In the genomic region with DNA sequence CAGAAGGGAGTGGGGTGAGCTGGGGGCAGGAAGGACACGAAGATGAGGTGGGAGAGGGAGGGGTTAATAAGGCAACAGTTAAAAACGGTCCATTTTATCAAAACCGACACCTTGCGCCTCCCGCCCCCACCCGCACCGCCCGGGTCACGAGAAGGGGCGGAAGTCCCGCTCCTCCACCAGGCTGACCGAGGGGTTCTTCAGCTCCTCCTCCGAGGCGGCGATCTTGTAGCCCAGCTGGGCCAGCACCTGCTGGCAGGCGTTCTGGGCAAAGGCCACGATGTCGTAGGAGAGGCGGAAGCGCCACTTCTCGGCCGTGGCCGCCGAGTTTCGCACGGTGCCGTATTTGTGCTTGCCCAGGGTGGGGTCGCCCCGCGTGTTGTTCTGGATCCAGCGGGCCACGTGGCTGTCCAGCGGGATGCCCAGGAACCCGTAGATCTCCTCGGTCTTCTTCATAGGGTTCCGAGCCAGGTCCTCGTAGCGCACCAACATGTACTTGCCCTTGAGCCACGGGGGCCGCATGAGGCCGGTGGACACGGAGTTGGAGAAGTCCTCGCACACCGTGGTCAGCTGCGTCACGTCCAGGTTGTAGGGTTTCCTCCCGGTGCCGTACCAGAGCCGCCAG, we compare ENCODE assay signal across 1 cellular context.
TF ChIP-seq lines count a peak whose summit lies in the region.

No MANE protein-coding gene starts in this region.

TF ChIP-seq in K562, 482 proteins besides CTCF, POLR2A, EP300 and RAD21 (continues in another document):
- TF ChIP-seq MYNN (IDR thresholded peaks at IDR 0.05) (no peak), MYNN (CRISPR knock-in tag; IDR thresholded peaks at IDR 0.05) (no peak), NR1H2 (CRISPR knock-in tag; IDR thresholded peaks at IDR 0.05) (no peak), BRCA1 (IDR thresholded peaks at IDR 0.05) (no peak), BRCA1 (CRISPR knock-in tag; IDR thresholded peaks at IDR 0.05) (no peak), ZNF282 (CRISPR knock-in tag; IDR thresholded peaks at IDR 0.05) (no peak), RBM25 (IDR thresholded peaks at IDR 0.05; ENCODE audit: low read depth, low read length, severe bottlenecking) (no peak), KDM4B (IDR thresholded peaks at IDR 0.05; ENCODE audit: borderline replicate concordance in 2 of 2, low read depth in 1 of 2) (no peak), LEF1 (IDR thresholded peaks at IDR 0.05) (no peak), TCF15 (CRISPR knock-in tag; IDR thresholded peaks at IDR 0.05) (no peak), ELF2 (CRISPR knock-in tag; IDR thresholded peaks at IDR 0.05) (no peak), ARNT (IDR thresholded peaks at IDR 0.05) (no peak), STAT5A (IDR thresholded peaks at IDR 0.05; ENCODE audit: borderline replicate concordance, low read length) (no peak), MNT (conservative IDR thresholded peaks at IDR 0.05) (no peak), ZNF511 (CRISPR knock-in tag; IDR thresholded peaks at IDR 0.05) (no peak), HINFP (tag; conservative IDR thresholded peaks at IDR 0.05; ENCODE audit: low read depth) (no peak), STAG1 (CRISPR knock-in tag; IDR thresholded peaks at IDR 0.05; ENCODE audit: borderline replicate concordance) (no peak), ZNF263 (CRISPR knock-in tag; IDR thresholded peaks at IDR 0.05; ENCODE audit: borderline replicate concordance) (peak; percentile 86), XRCC4 (IDR thresholded peaks at IDR 0.05; ENCODE audit: extremely low read depth, insufficient read depth, insufficient read length) (no peak), ETV6 (IDR thresholded peaks at IDR 0.05; ENCODE audit: borderline replicate concordance in 1 of 2, low read depth in 2 of 2, low read length in 1 of 2) (no peak), ETV6 (CRISPR knock-in tag; IDR thresholded peaks at IDR 0.05; ENCODE audit: borderline replicate concordance) (no peak), ZNF280B (CRISPR knock-in tag; IDR thresholded peaks at IDR 0.05) (no peak), ZNF449 (CRISPR knock-in tag; IDR thresholded peaks at IDR 0.05) (no peak)
- TF ChIP-seq, protein P1, sequence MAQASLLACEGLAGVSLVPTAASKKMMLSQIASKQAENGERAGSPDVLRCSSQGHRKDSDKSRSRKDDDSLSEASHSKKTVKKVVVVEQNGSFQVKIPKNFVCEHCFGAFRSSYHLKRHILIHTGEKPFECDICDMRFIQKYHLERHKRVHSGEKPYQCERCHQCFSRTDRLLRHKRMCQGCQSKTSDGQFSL (CRISPR knock-in tag; IDR thresholded peaks at IDR 0.05): 0 out of 2 replicates have a peak, but pooled peaks have one; percentile 24
- TF ChIP-seq, protein P1 (tag; IDR thresholded peaks at IDR 0.05): no peak
- TF ChIP-seq, protein P2, sequence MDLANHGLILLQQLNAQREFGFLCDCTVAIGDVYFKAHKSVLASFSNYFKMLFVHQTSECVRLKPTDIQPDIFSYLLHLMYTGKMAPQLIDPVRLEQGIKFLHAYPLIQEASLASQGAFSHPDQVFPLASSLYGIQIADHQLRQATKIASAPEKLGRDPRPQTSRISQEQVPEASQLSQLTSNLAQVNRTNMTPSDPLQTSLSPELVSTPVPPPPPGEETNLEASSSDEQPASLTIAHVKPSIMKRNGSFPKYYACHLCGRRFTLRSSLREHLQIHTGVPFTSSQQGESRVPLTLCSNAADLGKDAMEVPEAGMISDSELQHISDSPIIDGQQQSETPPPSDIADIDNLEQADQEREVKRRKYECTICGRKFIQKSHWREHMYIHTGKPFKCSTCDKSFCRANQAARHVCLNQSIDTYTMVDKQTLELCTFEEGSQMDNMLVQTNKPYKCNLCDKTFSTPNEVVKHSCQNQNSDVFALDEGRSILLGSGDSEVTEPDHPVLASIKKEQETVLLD (IDR thresholded peaks at IDR 0.05): no peak
- TF ChIP-seq, protein P3, sequence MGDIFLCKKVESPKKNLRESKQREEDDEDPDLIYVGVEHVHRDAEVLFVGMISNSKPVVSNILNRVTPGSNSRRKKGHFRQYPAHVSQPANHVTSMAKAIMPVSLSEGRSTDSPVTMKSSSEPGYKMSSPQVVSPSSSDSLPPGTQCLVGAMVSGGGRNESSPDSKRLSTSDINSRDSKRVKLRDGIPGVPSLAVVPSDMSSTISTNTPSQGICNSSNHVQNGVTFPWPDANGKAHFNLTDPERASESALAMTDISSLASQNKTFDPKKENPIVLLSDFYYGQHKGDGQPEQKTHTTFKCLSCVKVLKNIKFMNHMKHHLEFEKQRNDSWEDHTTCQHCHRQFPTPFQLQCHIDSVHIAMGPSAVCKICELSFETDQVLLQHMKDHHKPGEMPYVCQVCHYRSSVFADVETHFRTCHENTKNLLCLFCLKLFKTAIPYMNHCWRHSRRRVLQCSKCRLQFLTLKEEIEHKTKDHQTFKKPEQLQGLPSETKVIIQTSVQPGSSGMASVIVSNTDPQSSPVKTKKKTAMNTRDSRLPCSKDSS (IDR thresholded peaks at IDR 0.05; ENCODE audit: low read depth, partially characterized antibody): no peak
- TF ChIP-seq, protein P4, sequence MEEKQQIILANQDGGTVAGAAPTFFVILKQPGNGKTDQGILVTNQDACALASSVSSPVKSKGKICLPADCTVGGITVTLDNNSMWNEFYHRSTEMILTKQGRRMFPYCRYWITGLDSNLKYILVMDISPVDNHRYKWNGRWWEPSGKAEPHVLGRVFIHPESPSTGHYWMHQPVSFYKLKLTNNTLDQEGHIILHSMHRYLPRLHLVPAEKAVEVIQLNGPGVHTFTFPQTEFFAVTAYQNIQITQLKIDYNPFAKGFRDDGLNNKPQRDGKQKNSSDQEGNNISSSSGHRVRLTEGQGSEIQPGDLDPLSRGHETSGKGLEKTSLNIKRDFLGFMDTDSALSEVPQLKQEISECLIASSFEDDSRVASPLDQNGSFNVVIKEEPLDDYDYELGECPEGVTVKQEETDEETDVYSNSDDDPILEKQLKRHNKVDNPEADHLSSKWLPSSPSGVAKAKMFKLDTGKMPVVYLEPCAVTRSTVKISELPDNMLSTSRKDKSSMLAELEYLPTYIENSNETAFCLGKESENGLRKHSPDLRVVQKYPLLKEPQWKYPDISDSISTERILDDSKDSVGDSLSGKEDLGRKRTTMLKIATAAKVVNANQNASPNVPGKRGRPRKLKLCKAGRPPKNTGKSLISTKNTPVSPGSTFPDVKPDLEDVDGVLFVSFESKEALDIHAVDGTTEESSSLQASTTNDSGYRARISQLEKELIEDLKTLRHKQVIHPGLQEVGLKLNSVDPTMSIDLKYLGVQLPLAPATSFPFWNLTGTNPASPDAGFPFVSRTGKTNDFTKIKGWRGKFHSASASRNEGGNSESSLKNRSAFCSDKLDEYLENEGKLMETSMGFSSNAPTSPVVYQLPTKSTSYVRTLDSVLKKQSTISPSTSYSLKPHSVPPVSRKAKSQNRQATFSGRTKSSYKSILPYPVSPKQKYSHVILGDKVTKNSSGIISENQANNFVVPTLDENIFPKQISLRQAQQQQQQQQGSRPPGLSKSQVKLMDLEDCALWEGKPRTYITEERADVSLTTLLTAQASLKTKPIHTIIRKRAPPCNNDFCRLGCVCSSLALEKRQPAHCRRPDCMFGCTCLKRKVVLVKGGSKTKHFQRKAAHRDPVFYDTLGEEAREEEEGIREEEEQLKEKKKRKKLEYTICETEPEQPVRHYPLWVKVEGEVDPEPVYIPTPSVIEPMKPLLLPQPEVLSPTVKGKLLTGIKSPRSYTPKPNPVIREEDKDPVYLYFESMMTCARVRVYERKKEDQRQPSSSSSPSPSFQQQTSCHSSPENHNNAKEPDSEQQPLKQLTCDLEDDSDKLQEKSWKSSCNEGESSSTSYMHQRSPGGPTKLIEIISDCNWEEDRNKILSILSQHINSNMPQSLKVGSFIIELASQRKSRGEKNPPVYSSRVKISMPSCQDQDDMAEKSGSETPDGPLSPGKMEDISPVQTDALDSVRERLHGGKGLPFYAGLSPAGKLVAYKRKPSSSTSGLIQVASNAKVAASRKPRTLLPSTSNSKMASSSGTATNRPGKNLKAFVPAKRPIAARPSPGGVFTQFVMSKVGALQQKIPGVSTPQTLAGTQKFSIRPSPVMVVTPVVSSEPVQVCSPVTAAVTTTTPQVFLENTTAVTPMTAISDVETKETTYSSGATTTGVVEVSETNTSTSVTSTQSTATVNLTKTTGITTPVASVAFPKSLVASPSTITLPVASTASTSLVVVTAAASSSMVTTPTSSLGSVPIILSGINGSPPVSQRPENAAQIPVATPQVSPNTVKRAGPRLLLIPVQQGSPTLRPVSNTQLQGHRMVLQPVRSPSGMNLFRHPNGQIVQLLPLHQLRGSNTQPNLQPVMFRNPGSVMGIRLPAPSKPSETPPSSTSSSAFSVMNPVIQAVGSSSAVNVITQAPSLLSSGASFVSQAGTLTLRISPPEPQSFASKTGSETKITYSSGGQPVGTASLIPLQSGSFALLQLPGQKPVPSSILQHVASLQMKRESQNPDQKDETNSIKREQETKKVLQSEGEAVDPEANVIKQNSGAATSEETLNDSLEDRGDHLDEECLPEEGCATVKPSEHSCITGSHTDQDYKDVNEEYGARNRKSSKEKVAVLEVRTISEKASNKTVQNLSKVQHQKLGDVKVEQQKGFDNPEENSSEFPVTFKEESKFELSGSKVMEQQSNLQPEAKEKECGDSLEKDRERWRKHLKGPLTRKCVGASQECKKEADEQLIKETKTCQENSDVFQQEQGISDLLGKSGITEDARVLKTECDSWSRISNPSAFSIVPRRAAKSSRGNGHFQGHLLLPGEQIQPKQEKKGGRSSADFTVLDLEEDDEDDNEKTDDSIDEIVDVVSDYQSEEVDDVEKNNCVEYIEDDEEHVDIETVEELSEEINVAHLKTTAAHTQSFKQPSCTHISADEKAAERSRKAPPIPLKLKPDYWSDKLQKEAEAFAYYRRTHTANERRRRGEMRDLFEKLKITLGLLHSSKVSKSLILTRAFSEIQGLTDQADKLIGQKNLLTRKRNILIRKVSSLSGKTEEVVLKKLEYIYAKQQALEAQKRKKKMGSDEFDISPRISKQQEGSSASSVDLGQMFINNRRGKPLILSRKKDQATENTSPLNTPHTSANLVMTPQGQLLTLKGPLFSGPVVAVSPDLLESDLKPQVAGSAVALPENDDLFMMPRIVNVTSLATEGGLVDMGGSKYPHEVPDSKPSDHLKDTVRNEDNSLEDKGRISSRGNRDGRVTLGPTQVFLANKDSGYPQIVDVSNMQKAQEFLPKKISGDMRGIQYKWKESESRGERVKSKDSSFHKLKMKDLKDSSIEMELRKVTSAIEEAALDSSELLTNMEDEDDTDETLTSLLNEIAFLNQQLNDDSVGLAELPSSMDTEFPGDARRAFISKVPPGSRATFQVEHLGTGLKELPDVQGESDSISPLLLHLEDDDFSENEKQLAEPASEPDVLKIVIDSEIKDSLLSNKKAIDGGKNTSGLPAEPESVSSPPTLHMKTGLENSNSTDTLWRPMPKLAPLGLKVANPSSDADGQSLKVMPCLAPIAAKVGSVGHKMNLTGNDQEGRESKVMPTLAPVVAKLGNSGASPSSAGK (IDR thresholded peaks at IDR 0.05): peak; percentile 28; the same call in 1 of the 2 replicates
